ENCODE assay signal across 28 cellular contexts in genomic region chr2:238771639-238772038, GRCh38.
"Had no signal": no experiment of that assay in that cellular context is flagged by ENCODE, and none has a peak within 500 bp of the region (broad histone marks: within the 10 kb centered on the region; RNA-seq: fewer than 3 reads in every experiment).

No MANE protein-coding gene starts in this region.

- H3K27me3 ChIP-seq: right lobe of liver, thyroid gland, upper lobe of left lung, vagina had no signal

- H3K36me3 Mint-ChIP-seq: memory B cell, natural killer cell had no signal

- H3K36me3 ChIP-seq: heart right ventricle, right lobe of liver, thyroid gland, upper lobe of left lung, vagina had no signal

- ATAC-seq: activated T-helper 17 cell treated with anti-CD3 and anti-CD28 coated beads, Interleukin-2, amount 50 U/mL, for 72 hours; heart right ventricle; natural killer cell; right lobe of liver; T-helper 17 cell had no signal

- H3K4me1 ChIP-seq: heart right ventricle, right lobe of liver, thyroid gland, vagina had no signal

- DNase-seq: activated CD4-positive, alpha-beta memory T cell treated with anti-CD3 and anti-CD28 coated beads, Interleukin-2, amount 10 ng/mL, durations not matched to agents 7 days and 5 days; activated CD4-positive, alpha-beta T cell treated with anti-CD3 and anti-CD28 coated beads for 1 hour; activated CD4-positive, alpha-beta T cell treated with anti-CD3 and anti-CD28 coated beads, Interleukin-2, amount 10 ng/mL, durations not matched to agents 7 days and 5 days; activated CD8-positive, alpha-beta memory T cell treated with anti-CD3 and anti-CD28 coated beads, Interleukin-2, amount 50 U/mL, for 48 hours; activated gamma-delta T cell treated with Interleukin-2 at 50 U/mL for 16 hours; activated naive CD4-positive, alpha-beta T cell treated with anti-CD3 and anti-CD28 coated beads, Interleukin-2, amount 50 U/mL, for 16 hours; activated T-cell treated with anti-CD3 and anti-CD28 coated beads, Interleukin-2, amount 50 U/mL, for 24 hours; amniotic stem cell; effector CD4-positive, alpha-beta T cell; heart right ventricle; midbrain; natural killer cell; right lobe of liver; stimulated activated CD4-positive, alpha-beta T cell treated with anti-CD3 and anti-CD28 coated beads, Interleukin-12 subunit alpha, Interleukin-12 subunit beta, amount 100 ng/mL, for 4 hours; stimulated activated CD4-positive, alpha-beta T cell treated with anti-CD3 and anti-CD28 coated beads, Interleukin-4, amount 100 ng/mL, for 1 hour; substantia nigra; T-helper 17 cell; T1000; thyroid gland; upper lobe of left lung had no signal

- H3K4me3 Mint-ChIP-seq: activated CD4-positive, alpha-beta memory T cell treated with anti-CD3 and anti-CD28 coated beads, Interleukin-2, amount 10 ng/mL, durations not matched to agents 7 days and 5 days; activated CD4-positive, alpha-beta T cell treated with anti-CD3 and anti-CD28 coated beads, Interleukin-2, amount 10 ng/mL, durations not matched to agents 7 days and 5 days; activated T-cell treated with anti-CD3 and anti-CD28 coated beads, Interleukin-2, amount 50 U/mL, for 24 hours; activated T-helper 17 cell treated with anti-CD3 and anti-CD28 coated beads, Interleukin-2, amount 50 U/mL, for 72 hours; central memory CD8-positive, alpha-beta T cell; dendritic cell treated with granulocyte-macrophage colony-stimulating factor and Interleukin-4, amounts not matched to agents 40 ng/mL and 50 ng/mL, for 4 days; memory B cell; natural killer cell; stimulated activated naive CD8-positive, alpha-beta T cell treated with anti-CD3 and anti-CD28 coated beads, Interleukin-15, Interleukin-2, amounts not matched to agents 100 ng/mL and 50 ng/mL, for 24 hours; T-helper 17 cell had no signal

- H3K4me1 Mint-ChIP-seq: activated CD4-positive, alpha-beta memory T cell treated with anti-CD3 and anti-CD28 coated beads, Interleukin-2, amount 10 ng/mL, durations not matched to agents 7 days and 5 days; activated CD4-positive, alpha-beta T cell treated with anti-CD3 and anti-CD28 coated beads, Interleukin-2, amount 10 ng/mL, durations not matched to agents 7 days and 5 days; activated T-helper 17 cell treated with anti-CD3 and anti-CD28 coated beads, Interleukin-2, amount 50 U/mL, for 72 hours; central memory CD8-positive, alpha-beta T cell; natural killer cell; T-helper 17 cell had no signal

- H3K4me3 ChIP-seq: heart right ventricle, right lobe of liver, skin epidermis, thyroid gland, upper lobe of left lung, vagina had no signal

- H3K9me3 Mint-ChIP-seq: activated CD4-positive, alpha-beta memory T cell treated with anti-CD3 and anti-CD28 coated beads, Interleukin-2, amount 10 ng/mL, durations not matched to agents 7 days and 5 days; activated CD4-positive, alpha-beta T cell treated with anti-CD3 and anti-CD28 coated beads, Interleukin-2, amount 10 ng/mL, durations not matched to agents 7 days and 5 days; activated T-cell treated with anti-CD3 and anti-CD28 coated beads, Interleukin-2, amount 50 U/mL, for 24 hours; activated T-helper 17 cell treated with anti-CD3 and anti-CD28 coated beads, Interleukin-2, amount 50 U/mL, for 72 hours; central memory CD8-positive, alpha-beta T cell; natural killer cell; stimulated activated naive CD8-positive, alpha-beta T cell treated with anti-CD3 and anti-CD28 coated beads, Interleukin-15, Interleukin-2, amounts not matched to agents 100 ng/mL and 50 ng/mL, for 24 hours had no signal

- H3K9me3 ChIP-seq: right lobe of liver, thyroid gland, vagina had no signal

- H3K27ac Mint-ChIP-seq: activated CD4-positive, alpha-beta memory T cell treated with anti-CD3 and anti-CD28 coated beads, Interleukin-2, amount 10 ng/mL, durations not matched to agents 7 days and 5 days; activated CD4-positive, alpha-beta T cell treated with anti-CD3 and anti-CD28 coated beads, Interleukin-2, amount 10 ng/mL, durations not matched to agents 7 days and 5 days; activated T-cell treated with anti-CD3 and anti-CD28 coated beads, Interleukin-2, amount 50 U/mL, for 24 hours; activated T-helper 17 cell treated with anti-CD3 and anti-CD28 coated beads, Interleukin-2, amount 50 U/mL, for 72 hours; dendritic cell treated with granulocyte-macrophage colony-stimulating factor and Interleukin-4, amounts not matched to agents 40 ng/mL and 50 ng/mL, for 4 days; memory B cell; natural killer cell; stimulated activated naive CD8-positive, alpha-beta T cell treated with anti-CD3 and anti-CD28 coated beads, Interleukin-15, Interleukin-2, amounts not matched to agents 100 ng/mL and 50 ng/mL, for 24 hours; T-helper 17 cell had no signal

- H3K27ac ChIP-seq: epithelial cell of prostate, heart right ventricle, right lobe of liver, skin epidermis, thyroid gland, upper lobe of left lung, vagina had no signal
